In the genomic region with DNA sequence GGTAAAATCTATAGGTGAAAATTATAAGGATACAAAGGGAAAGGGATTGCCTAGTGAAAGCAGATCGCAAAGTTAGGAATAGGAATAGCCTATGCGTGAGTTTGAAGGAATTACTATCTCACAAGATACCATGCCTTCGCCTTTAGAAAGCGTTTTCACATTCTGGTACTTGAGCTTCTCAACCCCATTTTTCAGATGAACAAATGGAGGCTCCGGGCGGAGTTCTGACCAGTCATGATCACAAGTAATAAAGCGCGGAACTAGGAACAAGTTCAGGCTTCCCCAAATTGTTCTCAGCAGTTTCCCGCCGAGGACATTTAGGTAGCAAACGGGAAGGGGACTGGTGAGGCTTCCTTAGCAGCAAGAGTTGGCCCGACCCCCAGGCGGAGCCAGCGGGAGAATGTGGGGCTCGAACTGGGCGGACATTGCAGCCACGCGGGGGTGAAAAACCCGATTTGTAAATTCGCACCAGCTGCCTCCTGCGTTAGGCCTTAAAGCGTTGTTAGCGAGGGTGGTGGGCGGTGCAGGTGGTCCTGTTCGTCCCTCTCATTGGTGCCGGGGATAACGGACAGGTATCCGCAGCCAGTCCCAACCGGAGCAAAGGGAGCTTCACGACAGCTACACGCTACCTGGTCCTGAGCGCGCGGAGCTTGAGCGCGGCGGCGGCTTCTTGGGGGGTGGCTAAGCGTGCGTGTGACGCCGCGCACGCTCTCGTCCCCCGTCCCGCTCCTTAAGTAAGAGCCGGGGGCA, we compare ENCODE assay signal across 9 cellular contexts. TPM values are rescaled to one million over a fixed set of nuclear protein-coding genes. Genes with fewer than 3 reads are reported as not detected.
DNase-seq lines count a peak whose midpoint lies in the region; ATAC-seq and TF ChIP-seq lines count a peak whose summit lies in the region.
"Had no signal": no experiment of that assay in that cellular context is flagged by ENCODE, and none has a peak within 500 bp of the region (broad histone marks: within the 10 kb centered on the region; RNA-seq: fewer than 3 reads in every experiment).

No MANE protein-coding gene starts in this region.

- H3K9me2 ChIP-seq in Karpas-422 (replicated peaks; ENCODE audit: insufficient read depth, low read length): no peaks in the 10 kb centered on the region

- no peak overlapping the region for H2AFZ ChIP-seq in Karpas-422 (ENCODE audit: low read length)

- POLR2A ChIA-PET in Caco-2 (lab: Charles Lee): interaction anchor here (0.5 to 1.0 kb wide), 8 partner anchors 9 to 501 kb away, joined by 3 to 7 read pairs (median 3); partner anchors contain the start of genes ENSA and VPS72
- POLR2A ChIA-PET in activated CD4-positive, alpha-beta T cell treated with anti-CD3 and anti-CD28 coated beads for 36 hours (lab: Charles Lee): interaction anchor here (0.5 to 1.6 kb wide), 12 partner anchors 11 to 439 kb away, joined by 3 to 7 read pairs (median 4); partner anchors contain the start of genes PSMD4, TNFAIP8L2 and VPS72

- no peaks in the 10 kb centered on the region for H3K9me3 ChIP-seq in Caco-2
- no peaks in the 10 kb centered on the region for H3K9me3 ChIP-seq in Karpas-422 (ENCODE audit: low read length)

- peaks cover 7% of the 10 kb centered on the region for H3K36me3 Mint-ChIP-seq in Caco-2 (ENCODE audit: insufficient read depth, unreplicated experiment)
- H3K36me3 Mint-ChIP-seq in activated CD4-positive, alpha-beta T cell treated with anti-CD3 and anti-CD28 coated beads for 36 hours (ENCODE audit: low read depth): no peaks in the 10 kb centered on the region

- H3K27me3 Mint-ChIP-seq in Caco-2 (ENCODE audit: insufficient read depth, unreplicated experiment): no peaks in the 10 kb centered on the region
- no peaks in the 10 kb centered on the region for H3K27me3 Mint-ChIP-seq in activated CD4-positive, alpha-beta T cell treated with anti-CD3 and anti-CD28 coated beads for 36 hours

- H3K4me3 Mint-ChIP-seq in Caco-2 (ENCODE audit: unreplicated experiment): peak overlapping the region; percentile 77
- H3K4me3 Mint-ChIP-seq in activated CD4-positive, alpha-beta T cell treated with anti-CD3 and anti-CD28 coated beads for 36 hours: peak overlapping the region; percentile 68

- H3K4me2 ChIP-seq in Karpas-422 (ENCODE audit: low read depth, low read length, poor library complexity, severe bottlenecking): no peak overlapping the region

- intact Hi-C loops in Caco-2 (cut with micrococcal nuclease; ENCODE audit: unreplicated experiment): loop anchor here (2.0 kb wide), 1 partner anchor 16 kb away; the partner anchor contains the start of gene SEMA6C
- intact Hi-C loops in activated CD4-positive, alpha-beta T cell treated with anti-CD3 and anti-CD28 coated beads for 36 hours (cut with DNase I, micrococcal nuclease): loop anchor here in 1 of 2 experiments (1.0 kb wide), 2 partner anchors 15 to 25 kb away; partner anchors contain the start of genes SEMA6C and TNFAIP8L2

- no peaks in the 10 kb centered on the region for H3K9me3 Mint-ChIP-seq in Caco-2 (ENCODE audit: unreplicated experiment)
- H3K9me3 Mint-ChIP-seq in activated CD4-positive, alpha-beta T cell treated with anti-CD3 and anti-CD28 coated beads for 36 hours (ENCODE audit: low read depth): no peaks in the 10 kb centered on the region

- H3K27ac ChIP-seq in Karpas-422 (ENCODE audit: low read length): no peak overlapping the region

- CTCF ChIA-PET in Caco-2 (lab: Charles Lee): interaction anchor here (0.6 to 1.3 kb wide), 9 partner anchors 11 to 155 kb away, joined by 3 to 26 read pairs (median 4); partner anchors contain the start of gene CDC42SE1
- CTCF ChIA-PET in activated CD4-positive, alpha-beta T cell treated with anti-CD3 and anti-CD28 coated beads for 36 hours (lab: Charles Lee): interaction anchor here (0.6 to 2.5 kb wide), 22 partner anchors 9 to 715 kb away, joined by 3 to 17 read pairs (median 3); partner anchors contain the start of genes C1orf56, MINDY1 and TNFAIP8L2

- H3K36me3 ChIP-seq in Caco-2 (ENCODE audit: control insufficient read depth, insufficient read depth, low read length): no peaks in the 10 kb centered on the region
- H3K36me3 ChIP-seq in Karpas-422 (ENCODE audit: insufficient read depth, low read length): no peaks in the 10 kb centered on the region

- H3K4me3 ChIP-seq in Caco-2 (ENCODE audit: low read depth, low read length) (peak overlapping the region; percentile 32), choroid plexus epithelial cell (ENCODE audit: low read depth, low read length) (peak overlapping the region; percentile 56), Karpas-422 (ENCODE audit: low read length) (no peak overlapping the region)

- BruUV-seq in Caco-2 (replicated peaks; lab: Mats Ljungman, UMichigan): TSS peak; percentile 57

- peak; percentile 93 to 96 for DNase-seq in Caco-2
- peak; percentile 93 for DNase-seq in activated CD4-positive, alpha-beta T cell treated with anti-CD3 and anti-CD28 coated beads for 36 hours
- DNase-seq in choroid plexus epithelial cell (ENCODE audit: low read depth): peak; percentile 96
- DNase-seq in left kidney (ENCODE audit: low read depth, low spot score): peak; percentile 98
- peak; percentile 41 to 61 for DNase-seq in stimulated activated CD4-positive, alpha-beta T cell treated with anti-CD3 and anti-CD28 coated beads, Interleukin-1b, Interleukin-23, amount 100 ng/mL, for 1 hour (ENCODE audit: low read depth in 2 of 2)
- no peak for DNase-seq in NCI-H2107 treated with DMSO at 0.1 percent for 48 hours (lab: John Stamatoyannopoulos, UW; ENCODE audit: unreplicated experiment)
- DNase-seq in Karpas-422: no peak

- no peaks in the 10 kb centered on the region for H3K79me2 ChIP-seq in Karpas-422 (ENCODE audit: low read length)

- TF ChIP-seq CTCF in Caco-2 (IDR thresholded peaks at IDR 0.05; ENCODE audit: insufficient read depth in 1 of 2, low read depth in 1 of 2, low read length in 1 of 2, severe bottlenecking in 1 of 2, unreplicated experiment in 1 of 2) (no peak), choroid plexus epithelial cell (conservative IDR thresholded peaks at IDR 0.05; ENCODE audit: low read depth, low read length) (peak; percentile 18)

- peak overlapping the region; percentile 73 for H3K27ac Mint-ChIP-seq in Caco-2 (ENCODE audit: unreplicated experiment)
- H3K27ac Mint-ChIP-seq in activated CD4-positive, alpha-beta T cell treated with anti-CD3 and anti-CD28 coated beads for 36 hours: peak overlapping the region; percentile 76

- H3K27me3 ChIP-seq in Caco-2 (replicated peaks; ENCODE audit: control insufficient read depth, insufficient read depth, low read length) (no peaks in the 10 kb centered on the region), Karpas-422 (ENCODE audit: low read length) (no peaks in the 10 kb centered on the region)

- no peaks in the 10 kb centered on the region for H3K4me1 Mint-ChIP-seq in Caco-2 (ENCODE audit: low read depth, unreplicated experiment)
- H3K4me1 Mint-ChIP-seq in activated CD4-positive, alpha-beta T cell treated with anti-CD3 and anti-CD28 coated beads for 36 hours: peaks cover 14% of the 10 kb centered on the region

- H4K20me1 ChIP-seq in Karpas-422 (ENCODE audit: insufficient read depth, low read depth, low read length): no peaks in the 10 kb centered on the region

- peak; percentile 71 for ATAC-seq in HG02588 (IDR thresholded peaks at IDR 0.05; ENCODE audit: unreplicated experiment)
- ATAC-seq in activated CD4-positive, alpha-beta T cell treated with anti-CD3 and anti-CD28 coated beads for 36 hours: peak; percentile 100

- no peak overlapping the region for H3K9ac ChIP-seq in Karpas-422 (ENCODE audit: low read length)

- H3K4me1 ChIP-seq in Caco-2 (peaks cover 5% of the 10 kb centered on the region; the same call in 1 of the 2 replicates), Karpas-422 (ENCODE audit: low read length) (no peaks in the 10 kb centered on the region)

RNA-seq across cellular contexts. Expression of gene SEMA6C, which starts 15.4 kb away (rescaled TPM):
- 2.8 and 3.7 TPM in 2 replicates for total RNA-seq in Caco-2 (2022)
- total RNA-seq in activated CD4-positive, alpha-beta T cell treated with anti-CD3 and anti-CD28 coated beads for 36 hours: 1 to 10 TPM; 3.2 to 3.5 TPM
- 1.4 and 1.6 TPM in 2 replicates for total RNA-seq in Karpas-422 (2014; rRNA removed; shearing (Covaris generic); ENCODE audit: low replicate concordance)

RNA-seq across cellular contexts. Expression of gene TNFAIP8L2, which starts 25.4 kb away (rescaled TPM):
- not detected in 2 replicates for total RNA-seq in Caco-2 (2022)
- 10 to 100 TPM; 18.4 to 19.2 TPM for total RNA-seq in activated CD4-positive, alpha-beta T cell treated with anti-CD3 and anti-CD28 coated beads for 36 hours
- total RNA-seq in Karpas-422 (2014; rRNA removed; shearing (Covaris generic); ENCODE audit: low replicate concordance): 29.3 and 30.7 TPM in 2 replicates
- total RNA-seq: HT1080 had no signal

RNA-seq across cellular contexts. Expression of gene LYSMD1, which starts 34.7 kb away (rescaled TPM):
- total RNA-seq in Caco-2 (2022): 4.0 and 5.0 TPM in 2 replicates
- total RNA-seq in activated CD4-positive, alpha-beta T cell treated with anti-CD3 and anti-CD28 coated beads for 36 hours: 1 to 10 TPM; 4.3 to 5.1 TPM
- 2.1 and 6.6 TPM in 2 replicates for total RNA-seq in Karpas-422 (2014; rRNA removed; shearing (Covaris generic); ENCODE audit: low replicate concordance)

RNA-seq across cellular contexts. Expression of gene SCNM1, which starts 34.9 kb away (rescaled TPM):
- total RNA-seq in Caco-2 (2022): 52.1 and 53.6 TPM in 2 replicates
- 10 to 100 TPM; 64.3 to 90.8 TPM for total RNA-seq in activated CD4-positive, alpha-beta T cell treated with anti-CD3 and anti-CD28 coated beads for 36 hours
- total RNA-seq in Karpas-422 (2014; rRNA removed; shearing (Covaris generic); ENCODE audit: low replicate concordance): 78.9 and 84.1 TPM in 2 replicates

RNA-seq across cellular contexts. Expression of gene TMOD4, which starts 44.8 kb away (rescaled TPM):
- total RNA-seq in Caco-2 (2022): 0.84 and 1.3 TPM in 2 replicates
- total RNA-seq in activated CD4-positive, alpha-beta T cell treated with anti-CD3 and anti-CD28 coated beads for 36 hours: 1 to 10 TPM in 1 of 2 experiments, under 1 TPM in 1; 0.69 to 2.3 TPM
- 0.52 TPM in 1 of 2 replicates, not detected in the other for total RNA-seq in Karpas-422 (2014; rRNA removed; shearing (Covaris generic); ENCODE audit: low replicate concordance)

Comparison
In these comparisons a context has a peak if more than half of its experiments do, and no peak if none do; other contexts are left out.
1. DNase-seq: peak in Caco-2 (2 of 2), activated CD4-positive, alpha-beta T cell treated with anti-CD3 and anti-CD28 coated beads for 36 hours (single experiment), choroid plexus epithelial cell (single experiment), left kidney (single experiment) and stimulated activated CD4-positive, alpha-beta T cell treated with anti-CD3 and anti-CD28 coated beads, Interleukin-1b, Interleukin-23, amount 100 ng/mL, for 1 hour (2 of 2); none in NCI-H2107 treated with DMSO at 0.1 percent for 48 hours (single experiment) and Karpas-422 (single experiment).
2. RNA of gene TNFAIP8L2, which starts 25.4 kb away (total RNA-seq): 29.3 to 30.7 TPM in Karpas-422 and 18.4 to 19.2 TPM in activated CD4-positive, alpha-beta T cell treated with anti-CD3 and anti-CD28 coated beads for 36 hours; not detected in Caco-2; every median in the first group is over 10 times any median in the second.